In the genomic region with DNA sequence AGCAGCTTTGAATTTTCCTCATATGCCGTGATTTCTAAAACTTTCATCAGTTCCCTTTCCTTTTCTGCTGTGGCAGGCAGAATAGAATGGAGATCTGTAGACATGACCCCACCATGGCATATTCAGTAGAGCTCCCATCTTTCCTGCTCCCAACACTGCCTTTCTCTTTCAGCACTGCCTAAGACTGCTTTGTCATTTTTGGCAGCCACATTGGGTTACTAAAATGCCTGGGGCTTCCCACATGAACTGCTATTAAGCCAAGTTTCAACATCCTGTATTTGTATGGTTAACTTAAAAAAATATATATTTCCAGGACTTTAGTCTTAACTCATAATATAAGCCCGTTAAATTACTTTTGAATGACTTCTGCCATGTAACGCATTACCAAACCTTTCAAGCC, we compare ENCODE assay signal across 14 cellular contexts.
DNase-seq lines count a peak whose midpoint lies in the region; ATAC-seq and TF ChIP-seq lines count a peak whose summit lies in the region.
"Had no signal": no experiment of that assay in that cellular context is flagged by ENCODE, and none has a peak within 500 bp of the region (broad histone marks: within the 10 kb centered on the region; RNA-seq: fewer than 3 reads in every experiment).

No MANE protein-coding gene starts in this region.

- H3K36me3 ChIP-seq in KMS-11 (ENCODE audit: insufficient read depth) = no peaks in the 10 kb centered on the region
- H3K36me3 ChIP-seq: sigmoid colon had no signal

- H4K20me1 ChIP-seq in KMS-11 (ENCODE audit: insufficient read depth) = no peaks in the 10 kb centered on the region

- ATAC-seq in omental fat pad (ENCODE audit: low FRiP score) = no peak
- ATAC-seq: left lobe of liver had no signal

- peak overlapping the region; percentile 66 for H3K27ac ChIP-seq in KMS-11
- H3K27ac ChIP-seq: C4-2B had no signal

- peak overlapping the region; percentile 5; the same call in 1 of the 2 replicates for H3K9ac ChIP-seq in KMS-11

- H3K4me1 ChIP-seq in KMS-11 (ENCODE audit: low read depth, poor library complexity, severe bottlenecking) = peaks cover 47% of the 10 kb centered on the region

- peak overlapping the region; percentile 61 for H3K4me2 ChIP-seq in KMS-11

- peak; percentile 41 for DNase-seq in AG20443 (ENCODE audit: low spot score)
- DNase-seq in amniotic stem cell (lab: John Stamatoyannopoulos, UW) = peak; percentile 37
- DNase-seq in fibroblast of pulmonary artery (ENCODE audit: low read depth) = peak; percentile 57
- no peak for DNase-seq in NCI-H2081 (lab: John Stamatoyannopoulos, UW)
- no peak for DNase-seq in omental fat pad (ENCODE audit: low spot score)
- DNase-seq in NCI-H1436 (lab: John Stamatoyannopoulos, UW) = no peak
- DNase-seq in NCI-H526 treated with DMSO at 0.1 percent for 48 hours (lab: John Stamatoyannopoulos, UW) = no peak
- DNase-seq: effector CD8-positive, alpha-beta T cell; head of caudate nucleus; NCI-H446 treated with DMSO at 0.1 percent for 48 hours; sigmoid colon had no signal

- no peaks in the 10 kb centered on the region for H3K79me2 ChIP-seq in KMS-11 (ENCODE audit: insufficient read depth, low read depth)

- H3K4me3 ChIP-seq in KMS-11 (IDR thresholded peaks at IDR 0.05; ENCODE audit: insufficient read depth, low read depth, low read length) (peak overlapping the region; percentile 64), fibroblast of pulmonary artery (replicated peaks; ENCODE audit: low read depth, low read length) (no peak overlapping the region)
- H3K4me3 ChIP-seq: sigmoid colon had no signal

- no peaks in the 10 kb centered on the region for H3K27me3 ChIP-seq in KMS-11 (ENCODE audit: insufficient read depth, low read depth)
- H3K27me3 ChIP-seq: sigmoid colon had no signal

- peak overlapping the region; percentile 15; the same call in 1 of the 2 replicates for H2AFZ ChIP-seq in KMS-11 (ENCODE audit: low read depth)

- TF ChIP-seq CTCF in KMS-11 (conservative IDR thresholded peaks at IDR 0.05; ENCODE audit: low read depth, low read length) (peak; percentile 26; the same call in 1 of the 2 replicates), fibroblast of pulmonary artery (IDR thresholded peaks at IDR 0.05; ENCODE audit: low read length, missing control alignments) (no peak), omental fat pad (IDR thresholded peaks at IDR 0.05) (no peak)

Comparison
In these comparisons a context has a peak if more than half of its experiments do, and no peak if none do; other contexts are left out.
1. DNase-seq: peak in AG20443 (single experiment), amniotic stem cell (single experiment) and fibroblast of pulmonary artery (single experiment); none in NCI-H2081 (0 of 2), omental fat pad (single experiment), NCI-H1436 (single experiment) and NCI-H526 treated with DMSO at 0.1 percent for 48 hours (single experiment).